Comparison of ENCODE assay signal across 36 cellular contexts in the genomic region with DNA sequence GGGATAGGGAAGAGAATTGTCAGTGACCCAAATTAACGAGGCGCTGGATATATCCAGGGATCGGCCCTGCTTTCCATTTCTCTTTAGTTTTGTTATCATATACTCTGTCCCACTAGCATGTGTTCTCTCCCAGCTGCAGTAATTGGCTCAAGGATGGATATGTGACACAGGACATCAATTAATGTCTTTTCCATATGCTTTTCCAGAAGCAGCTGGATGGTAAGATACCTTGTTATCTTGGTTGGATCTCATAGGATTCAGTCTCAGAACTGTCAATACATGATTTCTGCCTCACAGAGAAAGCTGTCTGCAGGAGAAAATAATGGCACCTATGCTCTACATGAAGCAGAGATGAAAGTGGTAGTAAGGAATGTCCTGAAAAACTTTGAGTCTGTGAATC.
"Had no signal": no experiment of that assay in that cellular context is flagged by ENCODE, and none has a peak within 500 bp of the region (broad histone marks: within the 10 kb centered on the region; RNA-seq: fewer than 3 reads in every experiment).

No MANE protein-coding gene starts in this region.

- H3K4me3 Mint-ChIP-seq: activated naive CD4-positive, alpha-beta T cell treated with anti-CD3 and anti-CD28 coated beads, Interleukin-2, amount 10 ng/mL, durations not matched to agents 7 days and 5 days; activated naive CD4-positive, alpha-beta T cell treated with anti-CD3 and anti-CD28 coated beads, Interleukin-2, amount 50 U/mL, for 24 hours; activated naive CD8-positive, alpha-beta T cell; activated naive CD8-positive, alpha-beta T cell treated with anti-CD3 and anti-CD28 coated beads for 36 hours; activated naive CD8-positive, alpha-beta T cell treated with anti-CD3 and anti-CD28 coated beads, Interleukin-2, amount 10 ng/mL, durations not matched to agents 7 days and 5 days; activated naive CD8-positive, alpha-beta T cell treated with anti-CD3 and anti-CD28 coated beads, Interleukin-2, amount 50 U/mL, for 24 hours; activated T-cell treated with anti-CD3 and anti-CD28 coated beads, Interleukin-2, amount 50 U/mL, for 24 hours; activated T-cell treated with anti-CD3 and anti-CD28 coated beads, Interleukin-2, amount 50 U/mL, for 4 hours; activated T-cell treated with anti-CD3 and anti-CD28 coated beads, Interleukin-2, amount 50 U/mL, for 72 hours; activated T-helper 1 cell treated with anti-CD3 and anti-CD28 coated beads, Interleukin-12 subunit alpha, Interleukin-12 subunit beta, Interleukin-2, Interleukin-4 antibody, amounts not matched to agents 30 ng/mL and 10 ng/mL and 1 ng/mL, durations not matched to agents 14 hours and 24 hours and 36 hours; activated T-helper 17 cell treated with anti-CD3 and anti-CD28 coated beads, Interleukin-2, amount 50 U/mL, for 72 hours; brain; central memory CD8-positive, alpha-beta T cell had no signal

- H3K4me3 ChIP-seq: adrenal gland, ascending aorta, body of pancreas, breast epithelium, cardiac muscle cell had no signal

- H3K36me3 Mint-ChIP-seq: activated naive CD4-positive, alpha-beta T cell treated with anti-CD3 and anti-CD28 coated beads, Interleukin-2, amount 10 ng/mL, durations not matched to agents 7 days and 5 days; activated naive CD4-positive, alpha-beta T cell treated with anti-CD3 and anti-CD28 coated beads, Interleukin-2, amount 50 U/mL, for 24 hours; activated naive CD4-positive, alpha-beta T cell treated with anti-CD3 and anti-CD28 coated beads, Interleukin-2, amount 50 U/mL, for 72 hours; activated naive CD8-positive, alpha-beta T cell; activated naive CD8-positive, alpha-beta T cell treated with anti-CD3 and anti-CD28 coated beads for 36 hours; brain had no signal

- H3K9me3 ChIP-seq: adrenal gland, ascending aorta, body of pancreas, breast epithelium had no signal

- H3K27me3 ChIP-seq: adrenal gland, ascending aorta, body of pancreas, brain microvascular endothelial cell, breast epithelium, cardiac muscle cell had no signal

- H3K9me3 Mint-ChIP-seq: activated naive CD4-positive, alpha-beta T cell treated with anti-CD3 and anti-CD28 coated beads, Interleukin-2, amount 10 ng/mL, durations not matched to agents 7 days and 5 days; activated naive CD8-positive, alpha-beta T cell treated with anti-CD3 and anti-CD28 coated beads for 36 hours; activated naive CD8-positive, alpha-beta T cell treated with anti-CD3 and anti-CD28 coated beads, Interleukin-2, amount 50 U/mL, for 24 hours; activated T-helper 1 cell treated with anti-CD3 and anti-CD28 coated beads, Interleukin-12 subunit alpha, Interleukin-12 subunit beta, Interleukin-2, Interleukin-4 antibody, amounts not matched to agents 30 ng/mL and 10 ng/mL and 1 ng/mL, durations not matched to agents 14 hours and 24 hours and 36 hours; activated T-helper 2 cell treated with anti-CD3 and anti-CD28 coated beads, Interferon-gamma antibody, Interleukin-2, Interleukin-4, amounts not matched to agents 10 μg/mL and 5 μg/mL and 100 μg/mL, durations not matched to agents 14 hours and 24 hours and 36 hours; central memory CD8-positive, alpha-beta T cell had no signal

- ATAC-seq: activated naive CD4-positive, alpha-beta T cell treated with anti-CD3 and anti-CD28 coated beads, Interleukin-2, amount 50 U/mL, for 72 hours; activated naive CD8-positive, alpha-beta T cell treated with anti-CD3 and anti-CD28 coated beads, Interleukin-2, amount 50 U/mL, for 24 hours; activated T-cell treated with anti-CD3 and anti-CD28 coated beads, Interleukin-2, amount 50 U/mL, for 4 hours; activated T-cell treated with anti-CD3 and anti-CD28 coated beads, Interleukin-2, amount 50 U/mL, for 72 hours; activated T-helper 17 cell treated with anti-CD3 and anti-CD28 coated beads, Interleukin-2, amount 50 U/mL, for 72 hours; body of pancreas had no signal

- H3K4me1 Mint-ChIP-seq: activated naive CD4-positive, alpha-beta T cell treated with anti-CD3 and anti-CD28 coated beads, Interleukin-2, amount 10 ng/mL, durations not matched to agents 7 days and 5 days; activated naive CD4-positive, alpha-beta T cell treated with anti-CD3 and anti-CD28 coated beads, Interleukin-2, amount 50 U/mL, for 24 hours; activated naive CD8-positive, alpha-beta T cell treated with anti-CD3 and anti-CD28 coated beads for 36 hours; activated naive CD8-positive, alpha-beta T cell treated with anti-CD3 and anti-CD28 coated beads, Interleukin-2, amount 10 ng/mL, durations not matched to agents 7 days and 5 days; activated naive CD8-positive, alpha-beta T cell treated with anti-CD3 and anti-CD28 coated beads, Interleukin-2, amount 50 U/mL, for 24 hours; activated T-helper 17 cell treated with anti-CD3 and anti-CD28 coated beads, Interleukin-2, amount 50 U/mL, for 72 hours; brain; central memory CD8-positive, alpha-beta T cell had no signal

- DNase-seq: activated effector memory CD4-positive, alpha-beta T cell treated with anti-CD3 and anti-CD28 coated beads, Interleukin-2, amount 50 U/mL, for 16 hours; activated effector memory CD4-positive, alpha-beta T cell treated with Interleukin-2 at 50 U/mL for 16 hours; activated gamma-delta T cell; activated gamma-delta T cell treated with Interleukin-2 at 50 U/mL for 16 hours; activated naive CD4-positive, alpha-beta T cell; activated naive CD4-positive, alpha-beta T cell treated with anti-CD3 and anti-CD28 coated beads, Interleukin-2, amount 10 ng/mL, durations not matched to agents 7 days and 5 days; activated naive CD4-positive, alpha-beta T cell treated with anti-CD3 and anti-CD28 coated beads, Interleukin-2, amount 50 U/mL, for 16 hours; activated naive CD4-positive, alpha-beta T cell treated with Interleukin-2 at 50 U/mL for 16 hours; activated naive CD8-positive, alpha-beta T cell treated with anti-CD3 and anti-CD28 coated beads for 36 hours; activated naive CD8-positive, alpha-beta T cell treated with anti-CD3 and anti-CD28 coated beads, Interleukin-2, amount 10 ng/mL, durations not matched to agents 7 days and 5 days; activated naive CD8-positive, alpha-beta T cell treated with anti-CD3 and anti-CD28 coated beads, Interleukin-2, amount 50 U/mL, for 24 hours; activated T-cell treated with anti-CD3 and anti-CD28 coated beads, Interleukin-2, amount 50 U/mL, for 24 hours; activated T-cell treated with anti-CD3 and anti-CD28 coated beads, Interleukin-2, amount 50 U/mL, for 4 hours; activated T-cell treated with anti-CD3 and anti-CD28 coated beads, Interleukin-2, amount 50 U/mL, for 48 hours; activated T-cell treated with anti-CD3 and anti-CD28 coated beads, Interleukin-2, amount 50 U/mL, for 72 hours; adrenal gland; amniotic stem cell; amygdala; anterior cingulate cortex; aorta; body of pancreas; brain microvascular endothelial cell; caudate nucleus; central memory CD4-positive, alpha-beta T cell; cerebellar nuclear complex had no signal

- H3K36me3 ChIP-seq: adrenal gland, ascending aorta, brain microvascular endothelial cell, breast epithelium, cardiac muscle cell had no signal

- H3K27ac Mint-ChIP-seq: activated naive CD4-positive, alpha-beta T cell treated with anti-CD3 and anti-CD28 coated beads, Interleukin-2, amount 10 ng/mL, durations not matched to agents 7 days and 5 days; activated naive CD4-positive, alpha-beta T cell treated with anti-CD3 and anti-CD28 coated beads, Interleukin-2, amount 50 U/mL, for 24 hours; activated naive CD4-positive, alpha-beta T cell treated with anti-CD3 and anti-CD28 coated beads, Interleukin-2, amount 50 U/mL, for 72 hours; activated naive CD8-positive, alpha-beta T cell; activated naive CD8-positive, alpha-beta T cell treated with anti-CD3 and anti-CD28 coated beads for 36 hours; activated naive CD8-positive, alpha-beta T cell treated with anti-CD3 and anti-CD28 coated beads, Interleukin-2, amount 10 ng/mL, durations not matched to agents 7 days and 5 days; activated naive CD8-positive, alpha-beta T cell treated with anti-CD3 and anti-CD28 coated beads, Interleukin-2, amount 50 U/mL, for 24 hours; activated T-cell treated with anti-CD3 and anti-CD28 coated beads, Interleukin-2, amount 50 U/mL, for 24 hours; activated T-cell treated with anti-CD3 and anti-CD28 coated beads, Interleukin-2, amount 50 U/mL, for 72 hours; activated T-helper 1 cell treated with anti-CD3 and anti-CD28 coated beads, Interleukin-12 subunit alpha, Interleukin-12 subunit beta, Interleukin-2, Interleukin-4 antibody, amounts not matched to agents 30 ng/mL and 10 ng/mL and 1 ng/mL, durations not matched to agents 14 hours and 24 hours and 36 hours; activated T-helper 17 cell treated with anti-CD3 and anti-CD28 coated beads, Interleukin-2, amount 50 U/mL, for 72 hours; activated T-helper 2 cell treated with anti-CD3 and anti-CD28 coated beads, Interferon-gamma antibody, Interleukin-2, Interleukin-4, amounts not matched to agents 10 μg/mL and 5 μg/mL and 100 μg/mL, durations not matched to agents 14 hours and 24 hours and 36 hours; brain had no signal

- H3K27ac ChIP-seq: adrenal gland, ascending aorta, body of pancreas, brain microvascular endothelial cell, breast epithelium, cardiac muscle cell had no signal

- H3K27me3 Mint-ChIP-seq: activated naive CD4-positive, alpha-beta T cell treated with anti-CD3 and anti-CD28 coated beads, Interleukin-2, amount 10 ng/mL, durations not matched to agents 7 days and 5 days; activated naive CD4-positive, alpha-beta T cell treated with anti-CD3 and anti-CD28 coated beads, Interleukin-2, amount 50 U/mL, for 24 hours; activated naive CD8-positive, alpha-beta T cell; activated naive CD8-positive, alpha-beta T cell treated with anti-CD3 and anti-CD28 coated beads for 36 hours; activated naive CD8-positive, alpha-beta T cell treated with anti-CD3 and anti-CD28 coated beads, Interleukin-2, amount 10 ng/mL, durations not matched to agents 7 days and 5 days; activated naive CD8-positive, alpha-beta T cell treated with anti-CD3 and anti-CD28 coated beads, Interleukin-2, amount 50 U/mL, for 24 hours; activated T-cell treated with anti-CD3 and anti-CD28 coated beads, Interleukin-2, amount 50 U/mL, for 24 hours; activated T-helper 17 cell treated with anti-CD3 and anti-CD28 coated beads, Interleukin-2, amount 50 U/mL, for 72 hours; brain; central memory CD8-positive, alpha-beta T cell had no signal

- H3K4me1 ChIP-seq: adrenal gland, ascending aorta, breast epithelium had no signal
